In the genomic region with DNA sequence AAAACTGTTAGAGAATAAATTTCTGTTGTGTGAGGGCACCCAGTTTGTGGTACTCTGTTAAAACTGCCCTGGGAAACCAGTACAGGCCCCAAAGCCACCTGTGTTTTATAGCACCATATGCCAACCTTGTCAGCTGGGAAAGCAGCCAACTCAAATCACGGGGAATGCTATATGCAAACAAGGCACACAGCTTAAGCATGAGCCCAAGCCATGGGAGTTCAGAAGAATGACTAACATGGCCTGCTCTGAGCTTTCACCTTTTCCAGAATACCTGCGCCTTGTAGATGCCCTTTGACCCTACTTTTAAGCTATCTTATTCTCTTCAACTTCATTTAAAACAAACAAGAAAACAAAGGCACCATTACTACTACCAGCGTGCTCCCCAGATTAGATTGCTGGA, we compare ENCODE assay signal across 1 cellular context.
A peak's percentile ranks its signal among the peaks of the same experiment; 100 is the strongest.
TF ChIP-seq lines count a peak whose summit lies in the region.

No MANE protein-coding gene starts in this region.

TF ChIP-seq in HepG2, 621 proteins besides CTCF, POLR2A, EP300 and RAD21 (continued from another document and continues in another):
- TF ChIP-seq, protein P1, sequence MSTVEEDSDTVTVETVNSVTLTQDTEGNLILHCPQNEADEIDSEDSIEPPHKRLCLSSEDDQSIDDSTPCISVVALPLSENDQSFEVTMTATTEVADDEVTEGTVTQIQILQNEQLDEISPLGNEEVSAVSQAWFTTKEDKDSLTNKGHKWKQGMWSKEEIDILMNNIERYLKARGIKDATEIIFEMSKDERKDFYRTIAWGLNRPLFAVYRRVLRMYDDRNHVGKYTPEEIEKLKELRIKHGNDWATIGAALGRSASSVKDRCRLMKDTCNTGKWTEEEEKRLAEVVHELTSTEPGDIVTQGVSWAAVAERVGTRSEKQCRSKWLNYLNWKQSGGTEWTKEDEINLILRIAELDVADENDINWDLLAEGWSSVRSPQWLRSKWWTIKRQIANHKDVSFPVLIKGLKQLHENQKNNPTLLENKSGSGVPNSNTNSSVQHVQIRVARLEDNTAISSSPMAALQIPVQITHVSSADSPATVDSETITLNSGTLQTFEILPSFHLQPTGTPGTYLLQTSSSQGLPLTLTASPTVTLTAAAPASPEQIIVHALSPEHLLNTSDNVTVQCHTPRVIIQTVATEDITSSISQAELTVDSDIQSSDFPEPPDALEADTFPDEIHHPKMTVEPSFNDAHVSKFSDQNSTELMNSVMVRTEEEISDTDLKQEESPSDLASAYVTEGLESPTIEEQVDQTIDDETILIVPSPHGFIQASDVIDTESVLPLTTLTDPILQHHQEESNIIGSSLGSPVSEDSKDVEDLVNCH (CRISPR knock-in tag; IDR thresholded peaks at IDR 0.05) = no peak
- TF ChIP-seq ETV6 (CRISPR knock-in tag; conservative IDR thresholded peaks at IDR 0.05) (no peak), CBFB (CRISPR knock-in tag; IDR thresholded peaks at IDR 0.05) (no peak), SRF (IDR thresholded peaks at IDR 0.05; ENCODE audit: low read depth, low read length) (no peak), ZNF501 (CRISPR knock-in tag; IDR thresholded peaks at IDR 0.05) (no peak), ZNF256 (CRISPR knock-in tag; conservative IDR thresholded peaks at IDR 0.05) (no peak), ZNF75D (CRISPR knock-in tag; IDR thresholded peaks at IDR 0.05; ENCODE audit: borderline replicate concordance) (no peak), PITX1 (CRISPR knock-in tag; IDR thresholded peaks at IDR 0.05) (peak; percentile 18; the same call in 1 of the 2 replicates), KDM6A (CRISPR knock-in tag; IDR thresholded peaks at IDR 0.05; ENCODE audit: low read depth) (0 out of 2 replicates have a peak, but pooled peaks have one; percentile 19), ZNF335 (CRISPR knock-in tag; IDR thresholded peaks at IDR 0.05) (peak; percentile 36; the same call in 1 of the 2 replicates), ZNF570 (CRISPR knock-in tag; IDR thresholded peaks at IDR 0.05; ENCODE audit: borderline replicate concordance) (no peak), NCOA2 (CRISPR knock-in tag; IDR thresholded peaks at IDR 0.05) (0 out of 2 replicates have a peak, but pooled peaks have one; percentile 9), HHEX (CRISPR knock-in tag; IDR thresholded peaks at IDR 0.05) (0 out of 2 replicates have a peak, but pooled peaks have one; percentile 20), NR2F2 (IDR thresholded peaks at IDR 0.05; ENCODE audit: borderline replicate concordance, low read depth) (peak; percentile 75), RFX1 (IDR thresholded peaks at IDR 0.05) (no peak), KAT8 (CRISPR knock-in tag; IDR thresholded peaks at IDR 0.05) (no peak), SIN3A (IDR thresholded peaks at IDR 0.05; ENCODE audit: borderline replicate concordance, low read depth, low read length) (no peak), NR2F1 (CRISPR knock-in tag; IDR thresholded peaks at IDR 0.05) (peak; percentile 58 to 78; a peak in 3 of 4 replicates), PHF20 (CRISPR knock-in tag; IDR thresholded peaks at IDR 0.05) (no peak), DR1 (CRISPR knock-in tag; IDR thresholded peaks at IDR 0.05) (no peak), SP2 (CRISPR knock-in tag; IDR thresholded peaks at IDR 0.05) (no peak), HDAC1 (CRISPR knock-in tag; IDR thresholded peaks at IDR 0.05) (no peak), HMGA1 (CRISPR knock-in tag; conservative IDR thresholded peaks at IDR 0.05) (no peak), ZNF225 (CRISPR knock-in tag; IDR thresholded peaks at IDR 0.05) (no peak), TEAD3 (CRISPR knock-in tag; optimal IDR thresholded peaks at IDR 0.05; ENCODE audit: borderline replicate concordance) (peak; percentile 91), TAF15 (IDR thresholded peaks at IDR 0.05; ENCODE audit: low read depth, low read length, poor library complexity, severe bottlenecking) (no peak), SNAI1 (CRISPR knock-in tag; IDR thresholded peaks at IDR 0.05; ENCODE audit: borderline replicate concordance) (no peak), GATA4 (IDR thresholded peaks at IDR 0.05; ENCODE audit: borderline replicate concordance, low read depth) (peak; percentile 20; the same call in 1 of the 2 replicates), FOXA1 (IDR thresholded peaks at IDR 0.05) (no peak), FOXA1 (CRISPR knock-in tag; IDR thresholded peaks at IDR 0.05) (peak; percentile 63), POGZ (CRISPR knock-in tag; IDR thresholded peaks at IDR 0.05) (0 out of 2 replicates have a peak, but pooled peaks have one; percentile 15), HDAC2 (CRISPR knock-in tag; IDR thresholded peaks at IDR 0.05) (0 out of 2 replicates have a peak, but pooled peaks have one; percentile 11), NONO (IDR thresholded peaks at IDR 0.05) (no peak), NONO (CRISPR knock-in tag; conservative IDR thresholded peaks at IDR 0.05) (no peak), FOSL1 (CRISPR knock-in tag; IDR thresholded peaks at IDR 0.05; ENCODE audit: borderline replicate concordance) (no peak), ZFP82 (CRISPR knock-in tag; IDR thresholded peaks at IDR 0.05; ENCODE audit: borderline replicate concordance) (no peak), ZNF614 (CRISPR knock-in tag; IDR thresholded peaks at IDR 0.05; ENCODE audit: borderline replicate concordance) (peak; percentile 30; the same call in 1 of the 2 replicates), ZNF749 (CRISPR knock-in tag; IDR thresholded peaks at IDR 0.05; ENCODE audit: borderline replicate concordance) (no peak), NR2F6 (IDR thresholded peaks at IDR 0.05) (peak; percentile 82), NR2F6 (CRISPR knock-in tag; IDR thresholded peaks at IDR 0.05) (peak; percentile 58), ISX (CRISPR knock-in tag; conservative IDR thresholded peaks at IDR 0.05) (no peak), ZFP90 (CRISPR knock-in tag; IDR thresholded peaks at IDR 0.05; ENCODE audit: borderline replicate concordance) (no peak), ATAD3A (CRISPR knock-in tag; IDR thresholded peaks at IDR 0.05) (no peak)
- TF ChIP-seq, protein P2, sequence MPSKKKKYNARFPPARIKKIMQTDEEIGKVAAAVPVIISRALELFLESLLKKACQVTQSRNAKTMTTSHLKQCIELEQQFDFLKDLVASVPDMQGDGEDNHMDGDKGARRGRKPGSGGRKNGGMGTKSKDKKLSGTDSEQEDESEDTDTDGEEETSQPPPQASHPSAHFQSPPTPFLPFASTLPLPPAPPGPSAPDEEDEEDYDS (CRISPR knock-in tag; IDR thresholded peaks at IDR 0.05) = no peak
- TF ChIP-seq, protein P3, sequence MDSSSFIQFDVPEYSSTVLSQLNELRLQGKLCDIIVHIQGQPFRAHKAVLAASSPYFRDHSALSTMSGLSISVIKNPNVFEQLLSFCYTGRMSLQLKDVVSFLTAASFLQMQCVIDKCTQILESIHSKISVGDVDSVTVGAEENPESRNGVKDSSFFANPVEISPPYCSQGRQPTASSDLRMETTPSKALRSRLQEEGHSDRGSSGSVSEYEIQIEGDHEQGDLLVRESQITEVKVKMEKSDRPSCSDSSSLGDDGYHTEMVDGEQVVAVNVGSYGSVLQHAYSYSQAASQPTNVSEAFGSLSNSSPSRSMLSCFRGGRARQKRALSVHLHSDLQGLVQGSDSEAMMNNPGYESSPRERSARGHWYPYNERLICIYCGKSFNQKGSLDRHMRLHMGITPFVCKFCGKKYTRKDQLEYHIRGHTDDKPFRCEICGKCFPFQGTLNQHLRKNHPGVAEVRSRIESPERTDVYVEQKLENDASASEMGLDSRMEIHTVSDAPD (CRISPR knock-in tag; IDR thresholded peaks at IDR 0.05) = no peak
- TF ChIP-seq, protein P4, sequence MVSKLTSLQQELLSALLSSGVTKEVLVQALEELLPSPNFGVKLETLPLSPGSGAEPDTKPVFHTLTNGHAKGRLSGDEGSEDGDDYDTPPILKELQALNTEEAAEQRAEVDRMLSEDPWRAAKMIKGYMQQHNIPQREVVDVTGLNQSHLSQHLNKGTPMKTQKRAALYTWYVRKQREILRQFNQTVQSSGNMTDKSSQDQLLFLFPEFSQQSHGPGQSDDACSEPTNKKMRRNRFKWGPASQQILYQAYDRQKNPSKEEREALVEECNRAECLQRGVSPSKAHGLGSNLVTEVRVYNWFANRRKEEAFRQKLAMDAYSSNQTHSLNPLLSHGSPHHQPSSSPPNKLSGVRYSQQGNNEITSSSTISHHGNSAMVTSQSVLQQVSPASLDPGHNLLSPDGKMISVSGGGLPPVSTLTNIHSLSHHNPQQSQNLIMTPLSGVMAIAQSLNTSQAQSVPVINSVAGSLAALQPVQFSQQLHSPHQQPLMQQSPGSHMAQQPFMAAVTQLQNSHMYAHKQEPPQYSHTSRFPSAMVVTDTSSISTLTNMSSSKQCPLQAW (CRISPR knock-in tag; IDR thresholded peaks at IDR 0.05) = no peak
- TF ChIP-seq, protein P5, sequence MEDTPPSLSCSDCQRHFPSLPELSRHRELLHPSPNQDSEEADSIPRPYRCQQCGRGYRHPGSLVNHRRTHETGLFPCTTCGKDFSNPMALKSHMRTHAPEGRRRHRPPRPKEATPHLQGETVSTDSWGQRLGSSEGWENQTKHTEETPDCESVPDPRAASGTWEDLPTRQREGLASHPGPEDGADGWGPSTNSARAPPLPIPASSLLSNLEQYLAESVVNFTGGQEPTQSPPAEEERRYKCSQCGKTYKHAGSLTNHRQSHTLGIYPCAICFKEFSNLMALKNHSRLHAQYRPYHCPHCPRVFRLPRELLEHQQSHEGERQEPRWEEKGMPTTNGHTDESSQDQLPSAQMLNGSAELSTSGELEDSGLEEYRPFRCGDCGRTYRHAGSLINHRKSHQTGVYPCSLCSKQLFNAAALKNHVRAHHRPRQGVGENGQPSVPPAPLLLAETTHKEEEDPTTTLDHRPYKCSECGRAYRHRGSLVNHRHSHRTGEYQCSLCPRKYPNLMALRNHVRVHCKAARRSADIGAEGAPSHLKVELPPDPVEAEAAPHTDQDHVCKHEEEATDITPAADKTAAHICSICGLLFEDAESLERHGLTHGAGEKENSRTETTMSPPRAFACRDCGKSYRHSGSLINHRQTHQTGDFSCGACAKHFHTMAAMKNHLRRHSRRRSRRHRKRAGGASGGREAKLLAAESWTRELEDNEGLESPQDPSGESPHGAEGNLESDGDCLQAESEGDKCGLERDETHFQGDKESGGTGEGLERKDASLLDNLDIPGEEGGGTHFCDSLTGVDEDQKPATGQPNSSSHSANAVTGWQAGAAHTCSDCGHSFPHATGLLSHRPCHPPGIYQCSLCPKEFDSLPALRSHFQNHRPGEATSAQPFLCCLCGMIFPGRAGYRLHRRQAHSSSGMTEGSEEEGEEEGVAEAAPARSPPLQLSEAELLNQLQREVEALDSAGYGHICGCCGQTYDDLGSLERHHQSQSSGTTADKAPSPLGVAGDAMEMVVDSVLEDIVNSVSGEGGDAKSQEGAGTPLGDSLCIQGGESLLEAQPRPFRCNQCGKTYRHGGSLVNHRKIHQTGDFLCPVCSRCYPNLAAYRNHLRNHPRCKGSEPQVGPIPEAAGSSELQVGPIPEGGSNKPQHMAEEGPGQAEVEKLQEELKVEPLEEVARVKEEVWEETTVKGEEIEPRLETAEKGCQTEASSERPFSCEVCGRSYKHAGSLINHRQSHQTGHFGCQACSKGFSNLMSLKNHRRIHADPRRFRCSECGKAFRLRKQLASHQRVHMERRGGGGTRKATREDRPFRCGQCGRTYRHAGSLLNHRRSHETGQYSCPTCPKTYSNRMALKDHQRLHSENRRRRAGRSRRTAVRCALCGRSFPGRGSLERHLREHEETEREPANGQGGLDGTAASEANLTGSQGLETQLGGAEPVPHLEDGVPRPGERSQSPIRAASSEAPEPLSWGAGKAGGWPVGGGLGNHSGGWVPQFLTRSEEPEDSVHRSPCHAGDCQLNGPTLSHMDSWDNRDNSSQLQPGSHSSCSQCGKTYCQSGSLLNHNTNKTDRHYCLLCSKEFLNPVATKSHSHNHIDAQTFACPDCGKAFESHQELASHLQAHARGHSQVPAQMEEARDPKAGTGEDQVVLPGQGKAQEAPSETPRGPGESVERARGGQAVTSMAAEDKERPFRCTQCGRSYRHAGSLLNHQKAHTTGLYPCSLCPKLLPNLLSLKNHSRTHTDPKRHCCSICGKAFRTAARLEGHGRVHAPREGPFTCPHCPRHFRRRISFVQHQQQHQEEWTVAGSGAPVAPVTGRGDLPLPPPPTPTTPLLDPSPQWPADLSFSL (CRISPR knock-in tag; IDR thresholded peaks at IDR 0.05) = no peak
- TF ChIP-seq, protein P6, sequence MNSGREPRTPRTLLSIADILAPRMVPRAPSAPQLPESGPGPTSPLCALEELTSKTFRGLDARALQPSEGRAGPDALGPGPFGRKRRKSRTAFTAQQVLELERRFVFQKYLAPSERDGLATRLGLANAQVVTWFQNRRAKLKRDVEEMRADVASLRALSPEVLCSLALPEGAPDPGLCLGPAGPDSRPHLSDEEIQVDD (CRISPR knock-in tag; IDR thresholded peaks at IDR 0.05; ENCODE audit: borderline replicate concordance) = no peak
- TF ChIP-seq, protein P7, sequence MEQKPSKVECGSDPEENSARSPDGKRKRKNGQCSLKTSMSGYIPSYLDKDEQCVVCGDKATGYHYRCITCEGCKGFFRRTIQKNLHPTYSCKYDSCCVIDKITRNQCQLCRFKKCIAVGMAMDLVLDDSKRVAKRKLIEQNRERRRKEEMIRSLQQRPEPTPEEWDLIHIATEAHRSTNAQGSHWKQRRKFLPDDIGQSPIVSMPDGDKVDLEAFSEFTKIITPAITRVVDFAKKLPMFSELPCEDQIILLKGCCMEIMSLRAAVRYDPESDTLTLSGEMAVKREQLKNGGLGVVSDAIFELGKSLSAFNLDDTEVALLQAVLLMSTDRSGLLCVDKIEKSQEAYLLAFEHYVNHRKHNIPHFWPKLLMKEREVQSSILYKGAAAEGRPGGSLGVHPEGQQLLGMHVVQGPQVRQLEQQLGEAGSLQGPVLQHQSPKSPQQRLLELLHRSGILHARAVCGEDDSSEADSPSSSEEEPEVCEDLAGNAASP (CRISPR knock-in tag; IDR thresholded peaks at IDR 0.05; ENCODE audit: borderline replicate concordance) = peak; percentile 12; the same call in 1 of the 2 replicates
- TF ChIP-seq, protein P8, sequence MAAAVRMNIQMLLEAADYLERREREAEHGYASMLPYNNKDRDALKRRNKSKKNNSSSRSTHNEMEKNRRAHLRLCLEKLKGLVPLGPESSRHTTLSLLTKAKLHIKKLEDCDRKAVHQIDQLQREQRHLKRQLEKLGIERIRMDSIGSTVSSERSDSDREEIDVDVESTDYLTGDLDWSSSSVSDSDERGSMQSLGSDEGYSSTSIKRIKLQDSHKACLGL (CRISPR knock-in tag; IDR thresholded peaks at IDR 0.05) = no peak
- TF ChIP-seq, protein P9, sequence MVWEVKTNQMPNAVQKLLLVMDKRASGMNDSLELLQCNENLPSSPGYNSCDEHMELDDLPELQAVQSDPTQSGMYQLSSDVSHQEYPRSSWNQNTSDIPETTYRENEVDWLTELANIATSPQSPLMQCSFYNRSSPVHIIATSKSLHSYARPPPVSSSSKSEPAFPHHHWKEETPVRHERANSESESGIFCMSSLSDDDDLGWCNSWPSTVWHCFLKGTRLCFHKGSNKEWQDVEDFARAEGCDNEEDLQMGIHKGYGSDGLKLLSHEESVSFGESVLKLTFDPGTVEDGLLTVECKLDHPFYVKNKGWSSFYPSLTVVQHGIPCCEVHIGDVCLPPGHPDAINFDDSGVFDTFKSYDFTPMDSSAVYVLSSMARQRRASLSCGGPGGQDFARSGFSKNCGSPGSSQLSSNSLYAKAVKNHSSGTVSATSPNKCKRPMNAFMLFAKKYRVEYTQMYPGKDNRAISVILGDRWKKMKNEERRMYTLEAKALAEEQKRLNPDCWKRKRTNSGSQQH (CRISPR knock-in tag; IDR thresholded peaks at IDR 0.05; ENCODE audit: low read depth) = peak; percentile 26; the same call in 1 of the 2 replicates
